Comparison of ENCODE assay signal across 21 cellular contexts in the genomic region with DNA sequence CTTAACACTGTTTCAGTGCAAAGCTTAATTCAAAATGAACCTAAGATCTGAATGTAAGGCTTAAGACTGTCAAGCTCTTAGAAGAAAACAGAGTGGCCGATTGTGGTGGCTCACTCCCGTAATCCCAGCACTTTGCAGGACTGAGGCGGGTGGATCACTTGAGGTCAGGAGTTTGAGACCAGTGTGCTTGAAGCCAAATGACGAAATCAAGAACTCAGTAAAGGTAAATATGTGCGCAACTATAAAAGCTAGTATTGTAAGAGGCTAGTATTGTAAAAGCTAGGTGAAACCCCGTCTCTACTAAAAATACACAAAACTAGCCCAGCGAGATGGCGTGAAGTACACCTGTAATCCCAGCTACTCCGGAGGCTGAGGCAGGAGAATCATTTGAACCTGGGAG. TPM values are rescaled to one million over a fixed set of nuclear protein-coding genes. Genes with fewer than 3 reads are reported as not detected.
DNase-seq lines count a peak whose midpoint lies in the region; ATAC-seq, FAIRE-seq and TF ChIP-seq lines count a peak whose summit lies in the region.
"Had no signal": no experiment of that assay in that cellular context is flagged by ENCODE, and none has a peak within 500 bp of the region (broad histone marks: within the 10 kb centered on the region; RNA-seq: fewer than 3 reads in every experiment).

No MANE protein-coding gene starts in this region.

- H2BK12ac ChIP-seq in H1 (ENCODE audit: low read depth, low read length), result no peak overlapping the region

- no peaks in the 10 kb centered on the region for H3K79me1 ChIP-seq in H1 (ENCODE audit: low read depth, low read length)

- no peaks in the 10 kb centered on the region for H3K4me1 ChIP-seq in H1 (replicated peaks in 1 of 4; ENCODE audit: control insufficient read depth in 3 of 4, insufficient read depth in 4 of 4, low read length in 3 of 4)
- peaks cover 18% of the 10 kb centered on the region for H3K4me1 ChIP-seq in mucosa of descending colon (ENCODE audit: low read depth)

- H3K9me3 ChIP-seq in H1 (ENCODE audit: insufficient read depth in 2 of 2, low read depth in 1 of 2, low read length in 1 of 2), result peaks cover 29 to 35% of the 10 kb centered on the region in 2 experiments
- no peaks in the 10 kb centered on the region for H3K9me3 ChIP-seq in mucosa of descending colon

- H3K36me3 ChIP-seq in H1 (ENCODE audit: control insufficient read depth in 2 of 4, insufficient read depth in 4 of 4, low read length in 3 of 4) (peaks cover 3 to 18% (median 7%) of the 10 kb centered on the region in 4 experiments; a peak in 6 of 8 replicates), mucosa of descending colon (ENCODE audit: low read depth) (no peaks in the 10 kb centered on the region)

- no peak overlapping the region for H3K9ac ChIP-seq in H1 (replicated peaks in 1 of 4; ENCODE audit: extremely low read depth in 1 of 4, low read depth in 3 of 4, low read length in 3 of 4)

- H4K8ac ChIP-seq in H1 (ENCODE audit: extremely low read depth, insufficient read depth, low read length), result no peak overlapping the region

- H3K27me3 ChIP-seq in H1 (replicated peaks in 1 of 4; ENCODE audit: control insufficient read depth in 3 of 4, extremely low read depth in 1 of 4, insufficient read depth in 3 of 4, low read length in 3 of 4), result no peaks in the 10 kb centered on the region

- TF ChIP-seq RAD21 in H1 (IDR thresholded peaks at IDR 0.05 in 1 of 2, conservative IDR thresholded peaks at IDR 0.05 in 1 of 2; ENCODE audit: low read depth in 2 of 2, low read length in 2 of 2), result no peak

- no peak overlapping the region for H4K5ac ChIP-seq in H1 (ENCODE audit: insufficient read length, low read depth, low read length)

- no peak overlapping the region for H2BK5ac ChIP-seq in H1 (ENCODE audit: low read depth, low read length)

- no peak overlapping the region for H3K4me3 ChIP-seq in H1 (ENCODE audit: extremely low read depth in 1 of 4, insufficient read depth in 2 of 4, low read depth in 3 of 4, low read length in 4 of 4)
- H3K4me3 ChIP-seq in mucosa of descending colon, result no peak overlapping the region

- no peak overlapping the region for H3K18ac ChIP-seq in H1 (ENCODE audit: extremely low read depth, low read length)

- H2BK20ac ChIP-seq in H1 (ENCODE audit: low read length), result no peak overlapping the region

- H2BK120ac ChIP-seq in H1 (replicated peaks; ENCODE audit: low read depth, low read length), result no peak overlapping the region

- H3K27ac ChIP-seq in H1 (ENCODE audit: low read depth, low read length), result no peak overlapping the region

- TF ChIP-seq EP300 in H1 (IDR thresholded peaks at IDR 0.05; ENCODE audit: borderline replicate concordance in 1 of 2, low read depth in 2 of 2, low read length in 2 of 2), result no peak

- H4K20me1 ChIP-seq in H1 (replicated peaks in 1 of 2; ENCODE audit: control insufficient read depth in 1 of 2, insufficient read depth in 2 of 2, low read length in 2 of 2), result no peaks in the 10 kb centered on the region

- no peak overlapping the region for H3K4ac ChIP-seq in H1 (replicated peaks; ENCODE audit: insufficient read length, low read depth, low read length)

- WGBS in H1 (ENCODE audit: extremely low coverage in 1 of 2, insufficient coverage in 1 of 2, insufficient read length in 1 of 2, insufficient replicate concordance in 2 of 2, low coverage in 1 of 2, low lambda C conversion rate in 2 of 2, missing lambda C conversion rate in 1 of 2), 2 experiments, result 93% methylated on average over 9 of the region's 9 CpGs; no CpG with 5 or more reads in 1 of the 2 experiments

- H3K23ac ChIP-seq in H1 (ENCODE audit: insufficient read length), result no peak overlapping the region

- POLR2A ChIA-PET in HEK293T (lab: Yijun Ruan, JAX), result no interaction called here
- POLR2A ChIA-PET in H1 (lab: Charles Lee; ENCODE audit: partially characterized antibody), result interaction anchor here (1.4 kb wide), 1 partner anchor 10 kb away, joined by 4 read pairs; no protein-coding TSS in a partner anchor

- TF ChIP-seq CTCF in H1 (IDR thresholded peaks at IDR 0.05; ENCODE audit: control extremely low read depth in 1 of 3, insufficient read depth in 1 of 3, low read depth in 1 of 3, low read length in 3 of 3), result no peak
- TF ChIP-seq CTCF in mucosa of descending colon (IDR thresholded peaks at IDR 0.05), result no peak

- peak; percentile 38 for DNase-seq in activated CD8-positive, alpha-beta memory T cell treated with anti-CD3 and anti-CD28 coated beads for 24 hours
- DNase-seq in activated CD8-positive, alpha-beta memory T cell treated with anti-CD3 and anti-CD28 coated beads, Interleukin-2, amount 50 U/mL, for 48 hours, result no peak
- DNase-seq in HEK293T (ENCODE audit: extremely low spot score), result no peak
- DNase-seq in H1 (ENCODE audit: low read depth in 1 of 2, low spot score in 2 of 2), result no peak
- peak in 1 of 3 donors; percentile 14 for DNase-seq in mucosa of descending colon
- DNase-seq in sciatic nerve (ENCODE audit: low spot score), result no peak
- no peak for DNase-seq in islet precursor cell
- no peak for DNase-seq in NCI-H2171 treated with DMSO at 0.1 percent for 48 hours (lab: John Stamatoyannopoulos, UW)
- DNase-seq: 8988T, GDM1, Karpas-422, NCI-H1417 treated with DMSO at 0.1 percent for 48 hours, NCI-H187, NCI-H2107, NCI-H2227 treated with DMSO at 0.1 percent for 48 hours, NCI-H510A treated with DMSO at 0.1 percent for 48 hours, NCI-H748 treated with DMSO at 0.1 percent for 48 hours had no signal

- no peak for FAIRE-seq in H1 (lab: Jason Lieb, UNC)
- FAIRE-seq: GM18507 had no signal

- no peaks in the 10 kb centered on the region for H3K23me2 ChIP-seq in H1 (ENCODE audit: low read depth, low read length)

- ATAC-seq in mucosa of descending colon (peak; percentile 7), sciatic nerve (no peak)

- no peak for TF ChIP-seq POLR2A in H1 (IDR thresholded peaks at IDR 0.05; ENCODE audit: control extremely low read depth in 1 of 2, low read depth in 2 of 2, low read length in 2 of 2)

- CTCF ChIA-PET in HEK293T (lab: Yijun Ruan, JAX), result no interaction called here
- CTCF ChIA-PET in H1 (lab: Charles Lee; ENCODE audit: partially characterized antibody), result interaction anchor here (0.6 to 1.8 kb wide), 3 partner anchors 11 to 27 kb away, joined by 3 to 6 read pairs (median 3); no protein-coding TSS in a partner anchor

- H2AFZ ChIP-seq in H1 (ENCODE audit: low read length), result no peak overlapping the region

- no peak overlapping the region for H3K56ac ChIP-seq in H1 (replicated peaks; ENCODE audit: insufficient read length, low read depth, low read length)

- H3K4me2 ChIP-seq in H1 (ENCODE audit: insufficient read depth in 1 of 2, low read depth in 2 of 2, low read length in 2 of 2), result no peak overlapping the region

- H4K91ac ChIP-seq in H1 (replicated peaks; ENCODE audit: insufficient read length, low read length), result no peak overlapping the region

- H2AK5ac ChIP-seq in H1 (ENCODE audit: low read depth, low read length), result no peak overlapping the region

- no peak overlapping the region for H3K14ac ChIP-seq in H1 (ENCODE audit: insufficient read length)

- no peak overlapping the region for H2BK15ac ChIP-seq in H1 (ENCODE audit: low read length)

- H3K79me2 ChIP-seq in H1 (ENCODE audit: control insufficient read depth in 1 of 2, insufficient read depth in 2 of 2, low read length in 2 of 2), result no peaks in the 10 kb centered on the region

- intact Hi-C loops in mucosa of descending colon (cut with DNase I, micrococcal nuclease), result no loop called here
- intact Hi-C loops in sciatic nerve (cut with DNase I), result no loop called here

TF ChIP-seq in HEK293T, 16 proteins besides CTCF, POLR2A, EP300 and RAD21 (continues in another document):
- TF ChIP-seq SP1 (IDR thresholded peaks at IDR 0.05) (no peak), L3MBTL2 (conservative IDR thresholded peaks at IDR 0.05) (peak; percentile 46), FOXM1 (IDR thresholded peaks at IDR 0.05; ENCODE audit: borderline replicate concordance) (no peak)

TF ChIP-seq in H1, 55 proteins besides CTCF, POLR2A, EP300 and RAD21:
- TF ChIP-seq, protein P1, sequence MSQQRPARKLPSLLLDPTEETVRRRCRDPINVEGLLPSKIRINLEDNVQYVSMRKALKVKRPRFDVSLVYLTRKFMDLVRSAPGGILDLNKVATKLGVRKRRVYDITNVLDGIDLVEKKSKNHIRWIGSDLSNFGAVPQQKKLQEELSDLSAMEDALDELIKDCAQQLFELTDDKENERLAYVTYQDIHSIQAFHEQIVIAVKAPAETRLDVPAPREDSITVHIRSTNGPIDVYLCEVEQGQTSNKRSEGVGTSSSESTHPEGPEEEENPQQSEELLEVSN (IDR thresholded peaks at IDR 0.05), result no peak
- TF ChIP-seq ZNF274 (IDR thresholded peaks at IDR 0.05; ENCODE audit: borderline replicate concordance, extremely low read depth, low read length), result no peak
- TF ChIP-seq, protein P2, sequence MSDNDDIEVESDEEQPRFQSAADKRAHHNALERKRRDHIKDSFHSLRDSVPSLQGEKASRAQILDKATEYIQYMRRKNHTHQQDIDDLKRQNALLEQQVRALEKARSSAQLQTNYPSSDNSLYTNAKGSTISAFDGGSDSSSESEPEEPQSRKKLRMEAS (IDR thresholded peaks at IDR 0.05), result 0 out of 2 replicates have a peak, but pooled peaks have one; percentile 43

RNA-seq across cellular contexts. Expression of a gene that starts 12.7 kb away (rescaled TPM):
- total RNA-seq in H1 (2021; fragmentation: NEBNext Ultra II Directional; extraction: Animal tissue kit (Norgen Biotek cat#: 25700)), result not detected in 2 replicates
- polyA plus RNA-seq in H1 (2011; rRNA removed), result 0.05 TPM in 1 of 2 replicates, not detected in the other
- polyA plus RNA-seq in H1 (2011; cell fraction: cytosol; rRNA removed), result not detected
- 0.07 TPM for polyA plus RNA-seq in H1 (2011; cell fraction: nucleus; rRNA removed)
- polyA plus RNA-seq in H1 (2012, experiment 1 of 2), result not detected in 4 replicates
- not detected for polyA plus RNA-seq in H1 (2012, experiment 2 of 2)
- polyA plus RNA-seq in H1 (2013, experiment 1 of 2), result not detected
- polyA plus RNA-seq in H1 (2013, experiment 2 of 2), result not detected
- polyA minus RNA-seq in H1 (2011; rRNA and poly(A)+ RNA removed), result not detected in 2 replicates
- not detected for polyA minus RNA-seq in H1 (2011; cell fraction: cytosol; rRNA and poly(A)+ RNA removed)
- not detected for polyA minus RNA-seq in H1 (2011; cell fraction: nucleus; rRNA and poly(A)+ RNA removed)
- total RNA-seq in mucosa of descending colon (under 1 TPM in 1 of 3 donors, not detected in 2; 0.19 TPM), sciatic nerve (not detected)
- total RNA-seq: H4, MCF 10A had no signal
- polyA plus RNA-seq: CD14-positive monocyte had no signal

RNA-seq across cellular contexts. Expression of a gene that starts 21.7 kb away (rescaled TPM):
- total RNA-seq in H1 (2021; fragmentation: NEBNext Ultra II Directional; extraction: Animal tissue kit (Norgen Biotek cat#: 25700)), result 0.21 TPM in 1 of 2 replicates, not detected in the other
- 0.12 and 0.16 TPM in 2 replicates for polyA plus RNA-seq in H1 (2011; rRNA removed)
- polyA plus RNA-seq in H1 (2011; cell fraction: cytosol; rRNA removed), result 0.12 TPM
- 0.26 TPM for polyA plus RNA-seq in H1 (2011; cell fraction: nucleus; rRNA removed)
- 0.13 TPM in 2 of 4 replicates, not detected in the others for polyA plus RNA-seq in H1 (2012, experiment 1 of 2)
- 0.07 TPM for polyA plus RNA-seq in H1 (2012, experiment 2 of 2)
- not detected for polyA plus RNA-seq in H1 (2013, experiment 1 of 2)
- polyA plus RNA-seq in H1 (2013, experiment 2 of 2), result not detected
- polyA minus RNA-seq in H1 (2011; rRNA and poly(A)+ RNA removed), result 0.06 and 0.10 TPM in 2 replicates
- not detected for polyA minus RNA-seq in H1 (2011; cell fraction: cytosol; rRNA and poly(A)+ RNA removed)
- not detected for polyA minus RNA-seq in H1 (2011; cell fraction: nucleus; rRNA and poly(A)+ RNA removed)
- total RNA-seq in mucosa of descending colon (under 1 TPM; 0.09 to 0.19 (median 0.09) TPM), sciatic nerve (0.09 TPM)
- total RNA-seq: H4, MCF 10A had no signal
- polyA plus RNA-seq: CD14-positive monocyte had no signal
